In the genomic region with DNA sequence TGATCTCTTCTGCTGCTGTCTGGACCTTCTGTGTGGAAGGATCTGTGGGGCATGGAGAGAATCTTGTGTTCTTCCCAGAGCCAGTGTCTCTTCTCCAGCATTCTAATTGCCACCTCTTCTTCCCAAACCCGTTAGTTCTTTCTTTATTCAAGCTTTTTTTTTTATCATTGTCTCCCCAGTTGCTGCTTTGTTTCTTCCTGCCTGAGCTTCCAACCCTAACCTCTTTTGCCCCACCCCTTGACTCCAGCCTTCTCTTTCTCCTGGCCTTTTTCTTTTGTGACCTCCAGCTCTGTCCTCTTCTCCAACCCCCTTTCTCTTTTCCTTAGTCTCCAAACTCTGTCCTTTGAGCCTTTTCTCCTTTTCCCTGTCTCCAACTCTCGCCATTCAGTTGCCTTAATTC, we compare ENCODE assay signal across 1 cellular context.
TF ChIP-seq lines count a peak whose summit lies in the region.

No MANE protein-coding gene starts in this region.

TF ChIP-seq in GM23338, 12 proteins besides CTCF, POLR2A, EP300 and RAD21 (continued from another document):
- TF ChIP-seq, protein P1, sequence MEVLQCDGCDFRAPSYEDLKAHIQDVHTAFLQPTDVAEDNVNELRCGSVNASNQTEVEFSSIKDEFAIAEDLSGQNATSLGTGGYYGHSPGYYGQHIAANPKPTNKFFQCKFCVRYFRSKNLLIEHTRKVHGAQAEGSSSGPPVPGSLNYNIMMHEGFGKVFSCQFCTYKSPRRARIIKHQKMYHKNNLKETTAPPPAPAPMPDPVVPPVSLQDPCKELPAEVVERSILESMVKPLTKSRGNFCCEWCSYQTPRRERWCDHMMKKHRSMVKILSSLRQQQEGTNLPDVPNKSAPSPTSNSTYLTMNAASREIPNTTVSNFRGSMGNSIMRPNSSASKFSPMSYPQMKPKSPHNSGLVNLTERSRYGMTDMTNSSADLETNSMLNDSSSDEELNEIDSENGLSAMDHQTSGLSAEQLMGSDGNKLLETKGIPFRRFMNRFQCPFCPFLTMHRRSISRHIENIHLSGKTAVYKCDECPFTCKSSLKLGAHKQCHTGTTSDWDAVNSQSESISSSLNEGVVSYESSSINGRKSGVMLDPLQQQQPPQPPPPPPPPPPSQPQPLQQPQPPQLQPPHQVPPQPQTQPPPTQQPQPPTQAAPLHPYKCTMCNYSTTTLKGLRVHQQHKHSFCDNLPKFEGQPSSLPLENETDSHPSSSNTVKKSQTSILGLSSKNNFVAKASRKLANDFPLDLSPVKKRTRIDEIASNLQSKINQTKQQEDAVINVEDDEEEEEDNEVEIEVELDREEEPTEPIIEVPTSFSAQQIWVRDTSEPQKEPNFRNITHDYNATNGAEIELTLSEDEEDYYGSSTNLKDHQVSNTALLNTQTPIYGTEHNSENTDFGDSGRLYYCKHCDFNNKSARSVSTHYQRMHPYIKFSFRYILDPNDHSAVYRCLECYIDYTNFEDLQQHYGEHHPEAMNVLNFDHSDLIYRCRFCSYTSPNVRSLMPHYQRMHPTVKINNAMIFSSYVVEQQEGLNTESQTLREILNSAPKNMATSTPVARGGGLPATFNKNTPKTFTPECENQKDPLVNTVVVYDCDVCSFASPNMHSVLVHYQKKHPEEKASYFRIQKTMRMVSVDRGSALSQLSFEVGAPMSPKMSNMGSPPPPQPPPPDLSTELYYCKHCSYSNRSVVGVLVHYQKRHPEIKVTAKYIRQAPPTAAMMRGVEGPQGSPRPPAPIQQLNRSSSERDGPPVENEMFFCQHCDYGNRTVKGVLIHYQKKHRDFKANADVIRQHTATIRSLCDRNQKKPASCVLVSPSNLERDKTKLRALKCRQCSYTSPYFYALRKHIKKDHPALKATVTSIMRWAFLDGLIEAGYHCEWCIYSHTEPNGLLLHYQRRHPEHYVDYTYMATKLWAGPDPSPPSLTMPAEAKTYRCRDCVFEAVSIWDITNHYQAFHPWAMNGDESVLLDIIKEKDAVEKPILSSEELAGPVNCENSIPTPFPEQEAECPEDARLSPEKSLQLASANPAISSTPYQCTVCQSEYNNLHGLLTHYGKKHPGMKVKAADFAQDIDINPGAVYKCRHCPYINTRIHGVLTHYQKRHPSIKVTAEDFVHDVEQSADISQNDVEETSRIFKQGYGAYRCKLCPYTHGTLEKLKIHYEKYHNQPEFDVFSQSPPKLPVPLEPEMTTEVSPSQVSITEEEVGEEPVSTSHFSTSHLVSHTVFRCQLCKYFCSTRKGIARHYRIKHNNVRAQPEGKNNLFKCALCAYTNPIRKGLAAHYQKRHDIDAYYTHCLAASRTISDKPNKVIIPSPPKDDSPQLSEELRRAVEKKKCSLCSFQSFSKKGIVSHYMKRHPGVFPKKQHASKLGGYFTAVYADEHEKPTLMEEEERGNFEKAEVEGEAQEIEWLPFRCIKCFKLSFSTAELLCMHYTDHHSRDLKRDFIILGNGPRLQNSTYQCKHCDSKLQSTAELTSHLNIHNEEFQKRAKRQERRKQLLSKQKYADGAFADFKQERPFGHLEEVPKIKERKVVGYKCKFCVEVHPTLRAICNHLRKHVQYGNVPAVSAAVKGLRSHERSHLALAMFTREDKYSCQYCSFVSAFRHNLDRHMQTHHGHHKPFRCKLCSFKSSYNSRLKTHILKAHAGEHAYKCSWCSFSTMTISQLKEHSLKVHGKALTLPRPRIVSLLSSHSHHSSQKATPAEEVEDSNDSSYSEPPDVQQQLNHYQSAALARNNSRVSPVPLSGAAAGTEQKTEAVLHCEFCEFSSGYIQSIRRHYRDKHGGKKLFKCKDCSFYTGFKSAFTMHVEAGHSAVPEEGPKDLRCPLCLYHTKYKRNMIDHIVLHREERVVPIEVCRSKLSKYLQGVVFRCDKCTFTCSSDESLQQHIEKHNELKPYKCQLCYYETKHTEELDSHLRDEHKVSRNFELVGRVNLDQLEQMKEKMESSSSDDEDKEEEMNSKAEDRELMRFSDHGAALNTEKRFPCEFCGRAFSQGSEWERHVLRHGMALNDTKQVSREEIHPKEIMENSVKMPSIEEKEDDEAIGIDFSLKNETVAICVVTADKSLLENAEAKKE (CRISPR knock-in tag; IDR thresholded peaks at IDR 0.05): no peak
- TF ChIP-seq, protein P2, sequence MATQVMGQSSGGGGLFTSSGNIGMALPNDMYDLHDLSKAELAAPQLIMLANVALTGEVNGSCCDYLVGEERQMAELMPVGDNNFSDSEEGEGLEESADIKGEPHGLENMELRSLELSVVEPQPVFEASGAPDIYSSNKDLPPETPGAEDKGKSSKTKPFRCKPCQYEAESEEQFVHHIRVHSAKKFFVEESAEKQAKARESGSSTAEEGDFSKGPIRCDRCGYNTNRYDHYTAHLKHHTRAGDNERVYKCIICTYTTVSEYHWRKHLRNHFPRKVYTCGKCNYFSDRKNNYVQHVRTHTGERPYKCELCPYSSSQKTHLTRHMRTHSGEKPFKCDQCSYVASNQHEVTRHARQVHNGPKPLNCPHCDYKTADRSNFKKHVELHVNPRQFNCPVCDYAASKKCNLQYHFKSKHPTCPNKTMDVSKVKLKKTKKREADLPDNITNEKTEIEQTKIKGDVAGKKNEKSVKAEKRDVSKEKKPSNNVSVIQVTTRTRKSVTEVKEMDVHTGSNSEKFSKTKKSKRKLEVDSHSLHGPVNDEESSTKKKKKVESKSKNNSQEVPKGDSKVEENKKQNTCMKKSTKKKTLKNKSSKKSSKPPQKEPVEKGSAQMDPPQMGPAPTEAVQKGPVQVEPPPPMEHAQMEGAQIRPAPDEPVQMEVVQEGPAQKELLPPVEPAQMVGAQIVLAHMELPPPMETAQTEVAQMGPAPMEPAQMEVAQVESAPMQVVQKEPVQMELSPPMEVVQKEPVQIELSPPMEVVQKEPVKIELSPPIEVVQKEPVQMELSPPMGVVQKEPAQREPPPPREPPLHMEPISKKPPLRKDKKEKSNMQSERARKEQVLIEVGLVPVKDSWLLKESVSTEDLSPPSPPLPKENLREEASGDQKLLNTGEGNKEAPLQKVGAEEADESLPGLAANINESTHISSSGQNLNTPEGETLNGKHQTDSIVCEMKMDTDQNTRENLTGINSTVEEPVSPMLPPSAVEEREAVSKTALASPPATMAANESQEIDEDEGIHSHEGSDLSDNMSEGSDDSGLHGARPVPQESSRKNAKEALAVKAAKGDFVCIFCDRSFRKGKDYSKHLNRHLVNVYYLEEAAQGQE (IDR thresholded peaks at IDR 0.05; ENCODE audit: unreplicated experiment): no peak
- TF ChIP-seq NANOG (IDR thresholded peaks at IDR 0.05; ENCODE audit: borderline replicate concordance) (no peak), EZH2 (IDR thresholded peaks at IDR 0.05; ENCODE audit: low read depth, unreplicated experiment) (no peak), EZH2phosphoT487 (IDR thresholded peaks at IDR 0.05; ENCODE audit: unreplicated experiment) (no peak), POLR2AphosphoS5 (IDR thresholded peaks at IDR 0.05; ENCODE audit: low read depth) (no peak), CREB1 (CRISPR knock-in tag; IDR thresholded peaks at IDR 0.05; ENCODE audit: low read depth) (no peak), ZNF331 (CRISPR knock-in tag; IDR thresholded peaks at IDR 0.05; ENCODE audit: low read depth) (no peak)
- TF ChIP-seq, protein P3, sequence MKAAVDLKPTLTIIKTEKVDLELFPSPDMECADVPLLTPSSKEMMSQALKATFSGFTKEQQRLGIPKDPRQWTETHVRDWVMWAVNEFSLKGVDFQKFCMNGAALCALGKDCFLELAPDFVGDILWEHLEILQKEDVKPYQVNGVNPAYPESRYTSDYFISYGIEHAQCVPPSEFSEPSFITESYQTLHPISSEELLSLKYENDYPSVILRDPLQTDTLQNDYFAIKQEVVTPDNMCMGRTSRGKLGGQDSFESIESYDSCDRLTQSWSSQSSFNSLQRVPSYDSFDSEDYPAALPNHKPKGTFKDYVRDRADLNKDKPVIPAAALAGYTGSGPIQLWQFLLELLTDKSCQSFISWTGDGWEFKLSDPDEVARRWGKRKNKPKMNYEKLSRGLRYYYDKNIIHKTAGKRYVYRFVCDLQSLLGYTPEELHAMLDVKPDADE (IDR thresholded peaks at IDR 0.05): no peak
TF ChIP-seq in GM23338: peak in this region for 0.
